ENCODE assay signal across 9 cellular contexts in genomic region chr2:232365621-232366321, GRCh38. TPM values are rescaled to one million over a fixed set of nuclear protein-coding genes. Genes with fewer than 3 reads are reported as not detected.
A peak's percentile ranks its signal among the peaks of the same experiment; 100 is the strongest.
DNase-seq lines count a peak whose midpoint lies in the region; FAIRE-seq and TF ChIP-seq lines count a peak whose summit lies in the region.
"Had no signal": no experiment of that assay in that cellular context is flagged by ENCODE, and none has a peak within 500 bp of the region (broad histone marks: within the 10 kb centered on the region; RNA-seq: fewer than 3 reads in every experiment).

No MANE protein-coding gene starts in this region.

- peak; percentile 23 for DNase-seq in activated naive CD4-positive, alpha-beta T cell treated with anti-CD3 and anti-CD28 coated beads for 36 hours
- no peak for DNase-seq in activated naive CD4-positive, alpha-beta T cell (lab: John Stamatoyannopoulos, UW)
- DNase-seq in NCI-H69 (lab: John Stamatoyannopoulos, UW): peak; percentile 76
- DNase-seq in H1 (ENCODE audit: low read depth in 1 of 2, low spot score in 2 of 2): no peak
- DNase-seq in osteocyte (ENCODE audit: extremely low spot score, unreplicated experiment): no peak
- no peak for DNase-seq in epidermal melanocyte (ENCODE audit: insufficient read length, low spot score)
- DNase-seq in putamen (ENCODE audit: low spot score): no peak
- DNase-seq in immature natural killer cell: no peak

- peak overlapping the region in 1 of 2 experiments; percentile 8; a peak in 1 of 4 replicates for H3K4me2 ChIP-seq in H1 (ENCODE audit: insufficient read depth in 1 of 2, low read depth in 2 of 2, low read length in 2 of 2)

- no peaks in the 10 kb centered on the region for H3K79me2 ChIP-seq in H1 (ENCODE audit: control insufficient read depth in 1 of 2, insufficient read depth in 2 of 2, low read length in 2 of 2)

- H3K4me1 ChIP-seq in H1 (replicated peaks in 1 of 4; ENCODE audit: control insufficient read depth in 3 of 4, insufficient read depth in 4 of 4, low read length in 3 of 4): peaks cover 0 to 24% (median 6%) of the 10 kb centered on the region in 4 experiments; a peak in 6 of 7 replicates

- H4K20me1 ChIP-seq in H1 (replicated peaks in 1 of 2; ENCODE audit: control insufficient read depth in 1 of 2, insufficient read depth in 2 of 2, low read length in 2 of 2): no peaks in the 10 kb centered on the region

- H2BK15ac ChIP-seq in H1 (ENCODE audit: low read length): 0 out of 2 replicates have a peak overlapping the region, but pooled peaks have one; percentile 81

- H3K56ac ChIP-seq in H1 (replicated peaks; ENCODE audit: insufficient read length, low read depth, low read length): no peak overlapping the region

- 79% methylated on average over 15 of the region's 20 CpGs; no CpG with 5 or more reads in 1 of the 2 experiments for WGBS in H1 (ENCODE audit: extremely low coverage in 1 of 2, insufficient coverage in 1 of 2, insufficient read length in 1 of 2, insufficient replicate concordance in 2 of 2, low coverage in 1 of 2, low lambda C conversion rate in 2 of 2, missing lambda C conversion rate in 1 of 2), 2 experiments

- H3K9me3 ChIP-seq in H1 (ENCODE audit: insufficient read depth in 2 of 2, low read depth in 1 of 2, low read length in 1 of 2): no peaks in the 10 kb centered on the region

- no peaks in the 10 kb centered on the region for H3K27me3 ChIP-seq in H1 (replicated peaks in 1 of 4; ENCODE audit: control insufficient read depth in 3 of 4, extremely low read depth in 1 of 4, insufficient read depth in 3 of 4, low read length in 3 of 4)

- peak; percentile 51 to 66 for TF ChIP-seq RAD21 in H1 (IDR thresholded peaks at IDR 0.05 in 1 of 2, conservative IDR thresholded peaks at IDR 0.05 in 1 of 2; ENCODE audit: low read depth in 2 of 2, low read length in 2 of 2)

- CTCF ChIA-PET in activated naive CD4-positive, alpha-beta T cell treated with anti-CD3 and anti-CD28 coated beads for 36 hours (lab: Charles Lee): interaction anchor here (1.4 kb wide), 1 partner anchor 25 kb away, joined by 4 read pairs; no protein-coding TSS in a partner anchor
- CTCF ChIA-PET in H1 (lab: Charles Lee; ENCODE audit: partially characterized antibody): interaction anchor here (0.6 to 9.5 kb wide), 30 partner anchors 11 to 489 kb away, joined by 3 to 100 read pairs (median 5); partner anchors contain the start of genes ALPG, ALPP and NPPC

- no peaks in the 10 kb centered on the region for H3K36me3 ChIP-seq in H1 (ENCODE audit: control insufficient read depth in 2 of 4, insufficient read depth in 4 of 4, low read length in 3 of 4)

- H2AK5ac ChIP-seq in H1 (ENCODE audit: low read depth, low read length): no peak overlapping the region

- TF ChIP-seq EP300 in H1 (IDR thresholded peaks at IDR 0.05; ENCODE audit: borderline replicate concordance in 1 of 2, low read depth in 2 of 2, low read length in 2 of 2): no peak

- H3K4ac ChIP-seq in H1 (replicated peaks; ENCODE audit: insufficient read length, low read depth, low read length): no peak overlapping the region

- no peak overlapping the region for H4K91ac ChIP-seq in H1 (replicated peaks; ENCODE audit: insufficient read length, low read length)

- intact Hi-C loops in activated naive CD4-positive, alpha-beta T cell treated with anti-CD3 and anti-CD28 coated beads for 36 hours (cut with micrococcal nuclease): no loop called here

- H3K9me3 Mint-ChIP-seq in activated naive CD4-positive, alpha-beta T cell treated with anti-CD3 and anti-CD28 coated beads for 36 hours: no peaks in the 10 kb centered on the region
- H3K9me3 Mint-ChIP-seq in osteocyte (ENCODE audit: unreplicated experiment) (no peaks in the 10 kb centered on the region), immature natural killer cell (peaks cover 0 to 1% (median 0%) of the 10 kb centered on the region in 6 donors)

- H3K4me3 ChIP-seq in H1 (ENCODE audit: extremely low read depth in 1 of 4, insufficient read depth in 2 of 4, low read depth in 3 of 4, low read length in 4 of 4): no peak overlapping the region

- no peak overlapping the region for H3K23ac ChIP-seq in H1 (ENCODE audit: insufficient read length)

- peaks cover 24% of the 10 kb centered on the region for H3K4me1 Mint-ChIP-seq in activated naive CD4-positive, alpha-beta T cell treated with anti-CD3 and anti-CD28 coated beads for 36 hours (ENCODE audit: low read depth)
- H3K4me1 Mint-ChIP-seq in osteocyte (ENCODE audit: unreplicated experiment) (peaks cover 22% of the 10 kb centered on the region), immature natural killer cell (peaks cover 16 to 19% of the 10 kb centered on the region in 2 donors)

- POLR2A ChIA-PET in H1 (lab: Charles Lee; ENCODE audit: partially characterized antibody): interaction anchor here (0.9 to 2.3 kb wide), 5 partner anchors 9 to 62 kb away, joined by 3 to 4 read pairs (median 3); no protein-coding TSS in a partner anchor

- no peak overlapping the region for H3K27ac Mint-ChIP-seq in activated naive CD4-positive, alpha-beta T cell treated with anti-CD3 and anti-CD28 coated beads for 36 hours
- H3K27ac Mint-ChIP-seq in osteocyte (ENCODE audit: unreplicated experiment) (no peak overlapping the region), immature natural killer cell (no peak overlapping the region)

- H2BK5ac ChIP-seq in H1 (ENCODE audit: low read depth, low read length): no peak overlapping the region

- H3K23me2 ChIP-seq in H1 (ENCODE audit: low read depth, low read length): no peaks in the 10 kb centered on the region

- H3K18ac ChIP-seq in H1 (ENCODE audit: extremely low read depth, low read length): no peak overlapping the region; the same call in 1 of the 2 replicates

- no peak overlapping the region for H3K4me3 Mint-ChIP-seq in activated naive CD4-positive, alpha-beta T cell treated with anti-CD3 and anti-CD28 coated beads for 36 hours
- no peak overlapping the region for H3K4me3 Mint-ChIP-seq in osteocyte (ENCODE audit: unreplicated experiment)
- no peak overlapping the region for H3K4me3 Mint-ChIP-seq in immature natural killer cell

- H2BK20ac ChIP-seq in H1 (ENCODE audit: low read length): no peak overlapping the region

- no peak overlapping the region for H3K14ac ChIP-seq in H1 (ENCODE audit: insufficient read length)

- no peak for FAIRE-seq in H1 (lab: Jason Lieb, UNC)

- H4K5ac ChIP-seq in H1 (ENCODE audit: insufficient read length, low read depth, low read length): no peak overlapping the region

- no peak overlapping the region for H3K27ac ChIP-seq in H1 (ENCODE audit: low read depth, low read length)

- H3K79me1 ChIP-seq in H1 (ENCODE audit: low read depth, low read length): no peaks in the 10 kb centered on the region

- peak overlapping the region; percentile 92; the same call in 1 of the 2 replicates for H2BK12ac ChIP-seq in H1 (ENCODE audit: low read depth, low read length)

- H2BK120ac ChIP-seq in H1 (replicated peaks; ENCODE audit: low read depth, low read length): no peak overlapping the region

- H3K9ac ChIP-seq in H1 (replicated peaks in 1 of 4; ENCODE audit: extremely low read depth in 1 of 4, low read depth in 3 of 4, low read length in 3 of 4): no peak overlapping the region

- TF ChIP-seq POLR2A in H1 (IDR thresholded peaks at IDR 0.05; ENCODE audit: control extremely low read depth in 1 of 2, low read depth in 2 of 2, low read length in 2 of 2): no peak

- H3K27me3 Mint-ChIP-seq in activated naive CD4-positive, alpha-beta T cell treated with anti-CD3 and anti-CD28 coated beads for 36 hours (ENCODE audit: low read depth): no peaks in the 10 kb centered on the region
- H3K27me3 Mint-ChIP-seq in osteocyte (ENCODE audit: unreplicated experiment): no peaks in the 10 kb centered on the region
- H3K27me3 Mint-ChIP-seq in immature natural killer cell (ENCODE audit: low read depth in 3 of 3): peaks cover 0 to 3% (median 2%) of the 10 kb centered on the region in 3 donors

- no peaks in the 10 kb centered on the region for H3K36me3 Mint-ChIP-seq in activated naive CD4-positive, alpha-beta T cell treated with anti-CD3 and anti-CD28 coated beads for 36 hours (ENCODE audit: low read depth)
- H3K36me3 Mint-ChIP-seq in osteocyte (ENCODE audit: unreplicated experiment) (no peaks in the 10 kb centered on the region), immature natural killer cell (no peaks in the 10 kb centered on the region)

- no peak overlapping the region for H4K8ac ChIP-seq in H1 (ENCODE audit: extremely low read depth, insufficient read depth, low read length)

- TF ChIP-seq CTCF in H1 (IDR thresholded peaks at IDR 0.05; ENCODE audit: control extremely low read depth in 1 of 3, insufficient read depth in 1 of 3, low read depth in 1 of 3, low read length in 3 of 3): peak; percentile 72 to 81 (median 73)
- peak; percentile 57 for TF ChIP-seq CTCF in osteocyte (IDR thresholded peaks at IDR 0.05)

- H2AFZ ChIP-seq in H1 (ENCODE audit: low read length): no peak overlapping the region

TF ChIP-seq in H1, 55 proteins besides CTCF, POLR2A, EP300 and RAD21 (continues in another document):
- no peak for TF ChIP-seq BRCA1 (IDR thresholded peaks at IDR 0.05; ENCODE audit: low read depth, low read length)
- TF ChIP-seq GABPA (IDR thresholded peaks at IDR 0.05; ENCODE audit: borderline replicate concordance, insufficient read depth, low read length): no peak; the same call in 1 of the 2 replicates
- TF ChIP-seq MAFK (IDR thresholded peaks at IDR 0.05; ENCODE audit: low read depth, low read length): no peak

RNA-seq across cellular contexts. Expression of gene ALPP, which starts 12.8 kb away (rescaled TPM):
- not detected for total RNA-seq in activated naive CD4-positive, alpha-beta T cell treated with anti-CD3 and anti-CD28 coated beads for 36 hours
- total RNA-seq in H1 (2021; fragmentation: NEBNext Ultra II Directional; extraction: Animal tissue kit (Norgen Biotek cat#: 25700)): 0.15 TPM in 1 of 2 replicates, not detected in the other
- 0.15 and 0.20 TPM in 2 replicates for polyA plus RNA-seq in H1 (2011; rRNA removed)
- polyA plus RNA-seq in H1 (2011; cell fraction: cytosol; rRNA removed): 0.06 TPM
- polyA plus RNA-seq in H1 (2011; cell fraction: nucleus; rRNA removed): 0.19 TPM
- polyA plus RNA-seq in H1 (2012, experiment 1 of 2): 0.28 to 0.85 TPM (median 0.65 TPM) in 4 replicates
- 0.07 TPM for polyA plus RNA-seq in H1 (2012, experiment 2 of 2)
- 0.12 TPM for polyA plus RNA-seq in H1 (2013, experiment 1 of 2)
- 0.06 TPM for polyA plus RNA-seq in H1 (2013, experiment 2 of 2)
- polyA minus RNA-seq in H1 (2011; rRNA and poly(A)+ RNA removed): 0.06 and 0.07 TPM in 2 replicates
- not detected for polyA minus RNA-seq in H1 (2011; cell fraction: cytosol; rRNA and poly(A)+ RNA removed)
- polyA minus RNA-seq in H1 (2011; cell fraction: nucleus; rRNA and poly(A)+ RNA removed): not detected
- not detected in 2 replicates for total RNA-seq in osteocyte
- polyA plus RNA-seq in immature natural killer cell: not detected
- total RNA-seq: aorta had no signal
- polyA plus RNA-seq: aorta had no signal

RNA-seq across cellular contexts. Expression of gene ALPG, which starts 40.9 kb away (rescaled TPM):
- not detected for total RNA-seq in activated naive CD4-positive, alpha-beta T cell treated with anti-CD3 and anti-CD28 coated beads for 36 hours
- 0.56 and 0.75 TPM in 2 replicates for total RNA-seq in H1 (2021; fragmentation: NEBNext Ultra II Directional; extraction: Animal tissue kit (Norgen Biotek cat#: 25700))
- polyA plus RNA-seq in H1 (2011; rRNA removed) (2.1 and 3.2 TPM in 2 replicates), immature natural killer cell (not detected)
- 1.2 TPM for polyA plus RNA-seq in H1 (2011; cell fraction: cytosol; rRNA removed)
- 2.3 TPM for polyA plus RNA-seq in H1 (2011; cell fraction: nucleus; rRNA removed)
- polyA plus RNA-seq in H1 (2012, experiment 1 of 2): 1.1 to 3.0 TPM (median 2.2 TPM) in 4 replicates
- polyA plus RNA-seq in H1 (2012, experiment 2 of 2): 1.0 TPM
- polyA plus RNA-seq in H1 (2013, experiment 1 of 2): 1.4 TPM
- 1.1 TPM for polyA plus RNA-seq in H1 (2013, experiment 2 of 2)
- 0.44 and 0.57 TPM in 2 replicates for polyA minus RNA-seq in H1 (2011; rRNA and poly(A)+ RNA removed)
- 0.88 TPM for polyA minus RNA-seq in H1 (2011; cell fraction: cytosol; rRNA and poly(A)+ RNA removed)
- 0.70 TPM for polyA minus RNA-seq in H1 (2011; cell fraction: nucleus; rRNA and poly(A)+ RNA removed)
- total RNA-seq in osteocyte: not detected in 2 replicates
- total RNA-seq: aorta had no signal
- polyA plus RNA-seq: aorta had no signal

Comparison
In these comparisons a context has a peak if more than half of its experiments do, and no peak if none do; other contexts are left out.
1. DNase-seq: peak in activated naive CD4-positive, alpha-beta T cell treated with anti-CD3 and anti-CD28 coated beads for 36 hours (single experiment) and NCI-H69 (single experiment); none in activated naive CD4-positive, alpha-beta T cell (0 of 4), H1 (0 of 2), osteocyte (single experiment), epidermal melanocyte (single experiment), putamen (single experiment) and immature natural killer cell (0 of 3).